2 cellular contexts compared by ENCODE assay signal in the genomic region with DNA sequence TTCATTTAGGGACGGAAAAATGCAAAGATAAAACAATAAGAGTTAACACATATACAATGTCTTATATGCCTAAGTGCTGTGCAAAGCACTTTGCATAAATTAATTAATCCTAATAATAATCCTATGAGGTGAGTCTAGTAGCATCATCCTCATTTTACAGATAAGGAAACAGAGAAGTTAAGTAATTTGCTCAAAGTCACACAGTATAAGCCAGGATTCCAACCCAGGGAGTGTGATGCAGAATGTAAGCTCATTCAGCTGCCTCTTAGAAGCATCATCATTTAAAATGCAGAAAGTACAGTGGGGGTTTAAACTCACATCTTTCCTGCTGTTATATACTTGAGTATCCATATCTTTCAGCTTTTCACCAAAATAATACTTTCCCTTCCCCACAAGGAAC.
A peak's percentile ranks its signal among the peaks of the same experiment; 100 is the strongest.
TF ChIP-seq lines count a peak whose summit lies in the region.

No MANE protein-coding gene starts in this region.

TF ChIP-seq in GM23338, 12 proteins besides CTCF, POLR2A, EP300 and RAD21:
- TF ChIP-seq EZH2phosphoT487 (IDR thresholded peaks at IDR 0.05; ENCODE audit: unreplicated experiment) (no peak), NANOG (IDR thresholded peaks at IDR 0.05; ENCODE audit: borderline replicate concordance) (no peak), ZNF114 (CRISPR knock-in tag; IDR thresholded peaks at IDR 0.05) (no peak), ZNF331 (CRISPR knock-in tag; IDR thresholded peaks at IDR 0.05; ENCODE audit: low read depth) (no peak), POLR2AphosphoS5 (IDR thresholded peaks at IDR 0.05; ENCODE audit: low read depth) (no peak), STAT1 (IDR thresholded peaks at IDR 0.05; ENCODE audit: unreplicated experiment) (no peak), REST (IDR thresholded peaks at IDR 0.05; ENCODE audit: unreplicated experiment) (no peak), EZH2 (IDR thresholded peaks at IDR 0.05; ENCODE audit: low read depth, unreplicated experiment) (no peak)

TF ChIP-seq in H1, 55 proteins besides CTCF, POLR2A, EP300 and RAD21:
- peak; percentile 87 for TF ChIP-seq KDM1A (IDR thresholded peaks at IDR 0.05; ENCODE audit: borderline replicate concordance, low read length)
- TF ChIP-seq YY1 (IDR thresholded peaks at IDR 0.05; ENCODE audit: low read depth, low read length), result no peak
- TF ChIP-seq HDAC2 (IDR thresholded peaks at IDR 0.05; ENCODE audit: borderline replicate concordance in 1 of 2, low read depth in 2 of 2, low read length in 2 of 2), result 0 out of 4 replicates have a peak, but pooled peaks of 1 of the 2 experiments have one; percentile 48
TF ChIP-seq in H1: peak in this region for 2.
